Comparison of ENCODE assay signal across 1 cellular context in genomic region chr5:14284366-14285148, GRCh38.
TF ChIP-seq lines count a peak whose summit lies in the region.

No MANE protein-coding gene starts in this region.

TF ChIP-seq in GM23338, 12 proteins besides CTCF, POLR2A, EP300 and RAD21 (continued from another document):
- no peak for TF ChIP-seq ZNF462 (CRISPR knock-in tag; IDR thresholded peaks at IDR 0.05)
- TF ChIP-seq EZH2 (IDR thresholded peaks at IDR 0.05; ENCODE audit: low read depth, unreplicated experiment), result no peak
- no peak for TF ChIP-seq STAT1 (IDR thresholded peaks at IDR 0.05; ENCODE audit: unreplicated experiment)
- TF ChIP-seq JUNB (IDR thresholded peaks at IDR 0.05; ENCODE audit: unreplicated experiment), result no peak
- TF ChIP-seq EZH2phosphoT487 (IDR thresholded peaks at IDR 0.05; ENCODE audit: unreplicated experiment), result no peak
- TF ChIP-seq ZNF331 (CRISPR knock-in tag; IDR thresholded peaks at IDR 0.05; ENCODE audit: low read depth), result no peak
- no peak for TF ChIP-seq REST (IDR thresholded peaks at IDR 0.05; ENCODE audit: unreplicated experiment)
